1 cellular context compared by ENCODE assay signal in genomic region chr11:64230985-64231365, GRCh38.
TF ChIP-seq lines count a peak whose summit lies in the region.

No MANE protein-coding gene starts in this region.

TF ChIP-seq in K562, 482 proteins besides CTCF, POLR2A, EP300 and RAD21:
- TF ChIP-seq SMAD1 (IDR thresholded peaks at IDR 0.05; ENCODE audit: low read depth, low read length, partially characterized antibody) (no peak), ID3 (CRISPR knock-in tag; IDR thresholded peaks at IDR 0.05) (no peak), ID3 (tag; IDR thresholded peaks at IDR 0.05) (no peak), SMAD3 (CRISPR knock-in tag; conservative IDR thresholded peaks at IDR 0.05) (no peak), TRIM24 (IDR thresholded peaks at IDR 0.05) (no peak), DLX4 (CRISPR knock-in tag; IDR thresholded peaks at IDR 0.05) (no peak), CBX3 (IDR thresholded peaks at IDR 0.05; ENCODE audit: borderline replicate concordance in 1 of 2, low read length in 2 of 2) (no peak), KAT8 (IDR thresholded peaks at IDR 0.05; ENCODE audit: low read depth) (no peak), SRSF7 (optimal IDR thresholded peaks at IDR 0.05; ENCODE audit: low read depth, low read length) (no peak), HLTF (IDR thresholded peaks at IDR 0.05) (no peak), HSF4 (CRISPR knock-in tag; IDR thresholded peaks at IDR 0.05; ENCODE audit: borderline replicate concordance) (no peak), ETV6 (IDR thresholded peaks at IDR 0.05; ENCODE audit: borderline replicate concordance in 1 of 2, low read depth in 2 of 2, low read length in 1 of 2) (no peak), ETV6 (CRISPR knock-in tag; IDR thresholded peaks at IDR 0.05; ENCODE audit: borderline replicate concordance) (no peak), ZNF146 (CRISPR knock-in tag; IDR thresholded peaks at IDR 0.05; ENCODE audit: unreplicated experiment) (no peak), ZNF217 (CRISPR knock-in tag; IDR thresholded peaks at IDR 0.05) (no peak), PHF8 (IDR thresholded peaks at IDR 0.05; ENCODE audit: borderline replicate concordance, low read length) (no peak), RB1 (IDR thresholded peaks at IDR 0.05; ENCODE audit: low read depth) (0 out of 2 replicates have a peak, but pooled peaks have one; percentile 2), MEIS2 (IDR thresholded peaks at IDR 0.05; ENCODE audit: partially characterized antibody) (no peak), NR4A1 (CRISPR knock-in tag; IDR thresholded peaks at IDR 0.05) (no peak), NR4A1 (tag; IDR thresholded peaks at IDR 0.05) (0 out of 2 replicates have a peak, but pooled peaks have one; percentile 7), ETV5 (CRISPR knock-in tag; IDR thresholded peaks at IDR 0.05; ENCODE audit: low read depth) (no peak), ZNF77 (CRISPR knock-in tag; IDR thresholded peaks at IDR 0.05) (no peak), ATF7 (IDR thresholded peaks at IDR 0.05) (no peak), RBM34 (IDR thresholded peaks at IDR 0.05; ENCODE audit: borderline replicate concordance, insufficient read depth, low read length) (no peak), ESRRA (IDR thresholded peaks at IDR 0.05; ENCODE audit: borderline replicate concordance, low read depth) (peak; percentile 45; the same call in 1 of the 2 replicates), SMARCC2 (IDR thresholded peaks at IDR 0.05; ENCODE audit: low read depth) (no peak), ZNF707 (CRISPR knock-in tag; conservative IDR thresholded peaks at IDR 0.05) (no peak; the same call in 1 of the 2 replicates), ZNF174 (CRISPR knock-in tag; IDR thresholded peaks at IDR 0.05) (no peak), TBP (optimal IDR thresholded peaks at IDR 0.05; ENCODE audit: low read depth, low read length) (peak; percentile 3), TAF15 (IDR thresholded peaks at IDR 0.05; ENCODE audit: low read depth, low read length) (no peak), ZNF740 (CRISPR knock-in tag; IDR thresholded peaks at IDR 0.05) (no peak), ZNF740 (tag; IDR thresholded peaks at IDR 0.05) (peak in 1 of 2 experiments; percentile 46; a peak in 1 of 4 replicates), ZNF766 (CRISPR knock-in tag; conservative IDR thresholded peaks at IDR 0.05) (no peak), NCOA2 (IDR thresholded peaks at IDR 0.05; ENCODE audit: partially characterized antibody in 2 of 2) (no peak), HDAC6 (IDR thresholded peaks at IDR 0.05; ENCODE audit: low read depth, low read length) (no peak), ZNF639 (CRISPR knock-in tag; conservative IDR thresholded peaks at IDR 0.05 in 1 of 2, IDR thresholded peaks at IDR 0.05 in 1 of 2) (no peak), PHB2 (IDR thresholded peaks at IDR 0.05; ENCODE audit: low read depth) (no peak), KAT7 (CRISPR knock-in tag; IDR thresholded peaks at IDR 0.05; ENCODE audit: borderline replicate concordance) (0 out of 2 replicates have a peak, but pooled peaks have one; percentile 3), CCAR2 (IDR thresholded peaks at IDR 0.05; ENCODE audit: low read depth, low read length) (no peak), KHSRP (IDR thresholded peaks at IDR 0.05) (no peak), ZNF354B (CRISPR knock-in tag; IDR thresholded peaks at IDR 0.05) (no peak), ZNF197 (CRISPR knock-in tag; IDR thresholded peaks at IDR 0.05; ENCODE audit: low read depth) (no peak), ZNF316 (IDR thresholded peaks at IDR 0.05) (no peak), FOXP1 (CRISPR knock-in tag; IDR thresholded peaks at IDR 0.05) (peak; percentile 34; the same call in 1 of the 2 replicates), E2F6 (IDR thresholded peaks at IDR 0.05; ENCODE audit: borderline replicate concordance in 1 of 2, extremely low read depth in 1 of 2, insufficient read depth in 1 of 2, insufficient read length in 1 of 2, low read depth in 1 of 2, low read length in 1 of 2, poor library complexity in 1 of 2, severe bottlenecking in 1 of 2) (no peak), CHD4 (IDR thresholded peaks at IDR 0.05; ENCODE audit: insufficient read depth, insufficient replicate concordance, low read depth, low read length, poor library complexity, severe bottlenecking) (peak; percentile 36)
